In the genomic region with DNA sequence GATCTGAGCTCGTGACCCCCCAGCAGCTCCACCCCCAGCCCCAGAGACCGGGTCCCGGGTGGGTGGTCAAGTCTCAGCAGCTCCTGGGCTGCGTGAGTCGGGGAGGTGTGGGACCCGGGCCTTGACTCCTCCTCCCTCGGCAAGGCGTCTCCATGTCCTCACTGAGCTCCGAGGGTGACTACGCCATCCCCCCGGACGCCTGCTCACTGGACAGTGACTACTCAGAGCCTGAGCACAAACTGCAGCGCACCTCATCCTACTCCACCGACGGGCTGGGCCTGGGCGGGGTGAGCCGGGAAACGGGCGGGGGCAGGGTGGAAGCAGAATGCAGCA, we compare ENCODE assay signal across 13 cellular contexts. TPM values are rescaled to one million over a fixed set of nuclear protein-coding genes. Genes with fewer than 3 reads are reported as not detected.
"Had no signal": no experiment of that assay in that cellular context is flagged by ENCODE, and none has a peak within 500 bp of the region (broad histone marks: within the 10 kb centered on the region; RNA-seq: fewer than 3 reads in every experiment).

No MANE protein-coding gene starts in this region.

- H3K36me3 ChIP-seq: neutrophil, pancreas, thoracic aorta had no signal

- H3K27me3 Mint-ChIP-seq: activated CD4-positive, alpha-beta memory T cell treated with anti-CD3 and anti-CD28 coated beads, Interleukin-2, amount 10 ng/mL, durations not matched to agents 7 days and 5 days; activated CD4-positive, alpha-beta T cell treated with anti-CD3 and anti-CD28 coated beads, Interleukin-2, amount 10 ng/mL, durations not matched to agents 24 days and 14 days; brain; type B pancreatic cell had no signal

- H3K4me2 ChIP-seq: hepatocyte had no signal

- H3K4me3 ChIP-seq: hepatocyte, pancreas, skin epidermis, thoracic aorta had no signal

- H3K36me3 Mint-ChIP-seq: activated naive CD4-positive, alpha-beta T cell treated with anti-CD3 and anti-CD28 coated beads, Interleukin-2, amount 50 U/mL, for 72 hours; immature natural killer cell; naive thymus-derived CD4-positive, alpha-beta T cell; stimulated activated memory B cell treated with anti-CD40 and anti-IgM and Interleukin-4, amounts not matched to agents 10 μg/mL and 1 μg/mL and 100 μg/mL, for 72 hours had no signal

- H3K27ac Mint-ChIP-seq: activated CD4-positive, alpha-beta memory T cell treated with anti-CD3 and anti-CD28 coated beads, Interleukin-2, amount 10 ng/mL, durations not matched to agents 7 days and 5 days; activated CD4-positive, alpha-beta T cell treated with anti-CD3 and anti-CD28 coated beads, Interleukin-2, amount 10 ng/mL, durations not matched to agents 24 days and 14 days; activated naive CD4-positive, alpha-beta T cell treated with anti-CD3 and anti-CD28 coated beads, Interleukin-2, amount 50 U/mL, for 72 hours; immature natural killer cell; stimulated activated memory B cell treated with anti-CD40 and anti-IgM and Interleukin-4, amounts not matched to agents 10 μg/mL and 1 μg/mL and 100 μg/mL, for 72 hours had no signal

- H3K4me3 Mint-ChIP-seq: activated CD4-positive, alpha-beta memory T cell treated with anti-CD3 and anti-CD28 coated beads, Interleukin-2, amount 10 ng/mL, durations not matched to agents 7 days and 5 days; activated CD4-positive, alpha-beta T cell treated with anti-CD3 and anti-CD28 coated beads, Interleukin-2, amount 10 ng/mL, durations not matched to agents 24 days and 14 days; brain; immature natural killer cell; naive thymus-derived CD4-positive, alpha-beta T cell; stimulated activated memory B cell treated with anti-CD40 and anti-IgM and Interleukin-4, amounts not matched to agents 10 μg/mL and 1 μg/mL and 100 μg/mL, for 72 hours; type B pancreatic cell had no signal

- H3K79me2 ChIP-seq: hepatocyte had no signal

- H3K9me3 Mint-ChIP-seq: activated CD4-positive, alpha-beta memory T cell treated with anti-CD3 and anti-CD28 coated beads, Interleukin-2, amount 10 ng/mL, durations not matched to agents 7 days and 5 days; activated CD4-positive, alpha-beta T cell treated with anti-CD3 and anti-CD28 coated beads, Interleukin-2, amount 10 ng/mL, durations not matched to agents 24 days and 14 days; activated naive CD4-positive, alpha-beta T cell treated with anti-CD3 and anti-CD28 coated beads, Interleukin-2, amount 50 U/mL, for 72 hours; brain; immature natural killer cell; naive thymus-derived CD4-positive, alpha-beta T cell; stimulated activated memory B cell treated with anti-CD40 and anti-IgM and Interleukin-4, amounts not matched to agents 10 μg/mL and 1 μg/mL and 100 μg/mL, for 72 hours; type B pancreatic cell had no signal

- H3K27ac ChIP-seq: hepatocyte, neutrophil, pancreas, skin epidermis, thoracic aorta had no signal

- H3K9me3 ChIP-seq: neutrophil, pancreas, thoracic aorta had no signal

- H3K27me3 ChIP-seq: hepatocyte, pancreas had no signal

- FAIRE-seq: pancreas had no signal

- H2AFZ ChIP-seq: hepatocyte had no signal

RNA-seq across cellular contexts. Expression of gene PLEKHH1, which starts 38.9 kb away (rescaled TPM):
- polyA plus RNA-seq: naive thymus-derived CD4-positive, alpha-beta T cell had no signal
